Comparison of ENCODE assay signal across 14 cellular contexts in genomic region chr7:66409493-66409892, GRCh38.
"Had no signal": no experiment of that assay in that cellular context is flagged by ENCODE, and none has a peak within 500 bp of the region (broad histone marks: within the 10 kb centered on the region; RNA-seq: fewer than 3 reads in every experiment).

No MANE protein-coding gene starts in this region.

- H3K27ac ChIP-seq: brain microvascular endothelial cell, esophagus squamous epithelium, pancreas, skin epidermis, tibial nerve had no signal

- DNase-seq: activated CD4-positive, alpha-beta T cell treated with anti-CD3 and anti-CD28 coated beads, Interleukin-2, amount 50 U/mL, for 1 hour; activated effector memory CD4-positive, alpha-beta T cell treated with anti-CD3 and anti-CD28 coated beads, Interleukin-2, amount 50 U/mL, for 16 hours; activated T-cell treated with anti-CD3 and anti-CD28 coated beads, Interleukin-2, amount 50 U/mL, for 1 hour; amygdala; brain microvascular endothelial cell; cerebellar nuclear complex; endodermal cell; esophagus squamous epithelium; pancreas had no signal

- H3K27me3 Mint-ChIP-seq: activated naive CD8-positive, alpha-beta T cell; stimulated activated memory B cell treated with anti-CD40 and anti-IgM and Interleukin-4, amounts not matched to agents 10 μg/mL and 1 μg/mL and 100 μg/mL, for 72 hours had no signal

- H3K27ac Mint-ChIP-seq: activated naive CD8-positive, alpha-beta T cell; endodermal cell; mesothelial cell of epicardium; stimulated activated memory B cell treated with anti-CD40 and anti-IgM and Interleukin-4, amounts not matched to agents 10 μg/mL and 1 μg/mL and 100 μg/mL, for 72 hours had no signal

- H3K4me3 ChIP-seq: esophagus squamous epithelium, pancreas, skin epidermis, tibial nerve had no signal

- H3K36me3 Mint-ChIP-seq: activated naive CD8-positive, alpha-beta T cell had no signal

- H3K4me3 Mint-ChIP-seq: activated naive CD8-positive, alpha-beta T cell; endodermal cell; mesothelial cell of epicardium; stimulated activated memory B cell treated with anti-CD40 and anti-IgM and Interleukin-4, amounts not matched to agents 10 μg/mL and 1 μg/mL and 100 μg/mL, for 72 hours had no signal

- H3K27me3 ChIP-seq: brain microvascular endothelial cell, esophagus squamous epithelium, pancreas, tibial nerve had no signal

- H3K9me3 Mint-ChIP-seq: mesothelial cell of epicardium; stimulated activated memory B cell treated with anti-CD40 and anti-IgM and Interleukin-4, amounts not matched to agents 10 μg/mL and 1 μg/mL and 100 μg/mL, for 72 hours had no signal

- H3K9me3 ChIP-seq: esophagus squamous epithelium, pancreas, tibial nerve had no signal

- H3K36me3 ChIP-seq: brain microvascular endothelial cell, pancreas had no signal

- ATAC-seq: pancreas; stimulated activated memory B cell treated with anti-CD40 and anti-IgM and Interleukin-4, amounts not matched to agents 10 μg/mL and 1 μg/mL and 100 μg/mL, for 72 hours had no signal
